Comparison of ENCODE assay signal across 15 cellular contexts in the genomic region with DNA sequence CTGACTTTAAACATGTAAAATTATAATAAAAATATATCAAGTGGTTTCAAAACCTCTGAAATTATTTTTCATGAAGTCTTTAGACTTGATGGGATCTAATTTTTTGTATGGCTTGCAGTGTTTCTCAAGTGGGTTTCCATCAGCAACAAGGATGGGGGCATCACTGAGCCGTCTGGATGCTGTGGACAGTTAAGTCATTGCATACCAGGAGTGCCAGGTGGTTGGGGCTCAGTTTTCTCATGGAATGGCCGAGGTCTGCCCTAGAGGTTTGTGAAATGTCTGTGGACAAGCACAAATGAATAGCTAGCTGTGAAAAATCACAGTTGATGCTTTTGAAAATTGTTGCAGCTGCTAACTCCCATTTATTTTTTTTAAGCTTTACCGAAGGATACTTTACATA. TPM values are rescaled to one million over a fixed set of nuclear protein-coding genes. Genes with fewer than 3 reads are reported as not detected.
DNase-seq lines count a peak whose midpoint lies in the region; ATAC-seq, FAIRE-seq and TF ChIP-seq lines count a peak whose summit lies in the region.
"Had no signal": no experiment of that assay in that cellular context is flagged by ENCODE, and none has a peak within 500 bp of the region (broad histone marks: within the 10 kb centered on the region; RNA-seq: fewer than 3 reads in every experiment).

No MANE protein-coding gene starts in this region.

- intact Hi-C loops in endothelial cell of umbilical vein (cut with micrococcal nuclease) = no loop called here
- intact Hi-C loops in mucosa of descending colon (cut with DNase I, micrococcal nuclease) = no loop called here
- intact Hi-C loops in kidney (cut with DNase I) = no loop called here

- no peaks in the 10 kb centered on the region for H4K20me1 ChIP-seq in OCI-LY1 (ENCODE audit: insufficient read depth, low read length)
- H4K20me1 ChIP-seq in endothelial cell of umbilical vein (replicated peaks; ENCODE audit: control insufficient read depth, extremely low read depth, insufficient read depth, low read length) = no peaks in the 10 kb centered on the region

- TF ChIP-seq CTCF in OCI-LY1 (IDR thresholded peaks at IDR 0.05; ENCODE audit: low read length) = no peak
- no peak for TF ChIP-seq CTCF in endothelial cell of umbilical vein (IDR thresholded peaks at IDR 0.05; ENCODE audit: extremely low read depth in 1 of 2, insufficient read depth in 1 of 2, low read depth in 1 of 2, low read length in 2 of 2)
- no peak for TF ChIP-seq CTCF in mucosa of descending colon (IDR thresholded peaks at IDR 0.05)
- TF ChIP-seq CTCF in kidney (IDR thresholded peaks at IDR 0.05; ENCODE audit: borderline replicate concordance, extremely low read depth, insufficient read depth) = no peak

- DNase-seq in NCI-H510A treated with DMSO at 0.1 percent for 48 hours (lab: John Stamatoyannopoulos, UW) = peak; percentile 2
- DNase-seq in NCI-H510A (lab: John Stamatoyannopoulos, UW) = no peak
- no peak for DNase-seq in endothelial cell of umbilical vein (ENCODE audit: low read depth, low spot score)
- peak; percentile 31 for DNase-seq in superior temporal gyrus (ENCODE audit: extremely low spot score)
- no peak for DNase-seq in mucosa of descending colon
- DNase-seq in hypothalamus (lab: John Stamatoyannopoulos, UW) = no peak
- DNase-seq in kidney = no peak
- DNase-seq: activated naive CD8-positive, alpha-beta T cell treated with anti-CD3 and anti-CD28 coated beads, Interleukin-2, amount 50 U/mL, for 24 hours; effector CD4-positive, alpha-beta T cell; immature natural killer cell; naive B cell; NCI-H1092 treated with DMSO at 0.1 percent for 48 hours had no signal

- H3K4me2 ChIP-seq in OCI-LY1 (ENCODE audit: low read length) (peak overlapping the region; percentile 99), endothelial cell of umbilical vein (ENCODE audit: insufficient read depth, low read length) (no peak overlapping the region)

- H3K27ac ChIP-seq in OCI-LY1 (ENCODE audit: low read depth, low read length, poor library complexity, severe bottlenecking) (peak overlapping the region; percentile 80), endothelial cell of umbilical vein (ENCODE audit: insufficient read depth, low read depth, low read length) (no peak overlapping the region), kidney (ENCODE audit: low read depth in 2 of 2, low read length in 2 of 2) (no peak overlapping the region)

- peak overlapping the region; percentile 98 for H3K4me3 ChIP-seq in OCI-LY1 (ENCODE audit: low read depth, low read length, poor library complexity, severe bottlenecking)
- no peak overlapping the region for H3K4me3 ChIP-seq in endothelial cell of umbilical vein (replicated peaks in 1 of 3; ENCODE audit: insufficient read depth in 1 of 3, low read depth in 1 of 3, low read length in 3 of 3)
- no peak overlapping the region for H3K4me3 ChIP-seq in mucosa of descending colon
- no peak overlapping the region for H3K4me3 ChIP-seq in kidney (ENCODE audit: low read length in 2 of 2)

- no peak overlapping the region for H2AFZ ChIP-seq in OCI-LY1 (ENCODE audit: low read length)
- H2AFZ ChIP-seq in endothelial cell of umbilical vein (ENCODE audit: low read depth, low read length) = no peak overlapping the region

- H3K79me2 ChIP-seq in OCI-LY1 (ENCODE audit: insufficient read depth, low read length) (peaks cover 23% of the 10 kb centered on the region), endothelial cell of umbilical vein (ENCODE audit: control insufficient read depth, insufficient read depth, low read length) (peaks cover 25% of the 10 kb centered on the region)

- dilution Hi-C loops in endothelial cell of umbilical vein (cut with MboI; ENCODE audit: extremely low pct_ligation_motif_present, low sequenced_read_pairs) = no loop called here

- no peak for ATAC-seq in mucosa of descending colon
- ATAC-seq: activated naive CD8-positive, alpha-beta T cell treated with anti-CD3 and anti-CD28 coated beads, Interleukin-2, amount 50 U/mL, for 24 hours; Right ventricle myocardium inferior had no signal

- BruUV-seq in endothelial cell of umbilical vein (replicated peaks; lab: Mats Ljungman, UMichigan) = TSS peak; percentile 24

- CTCF ChIA-PET in endothelial cell of umbilical vein (lab: Charles Lee) = interaction anchor here (1.2 kb wide), 1 partner anchor 9 kb away, joined by 3 read pairs; no protein-coding TSS in a partner anchor

- TF ChIP-seq POLR2A in endothelial cell of umbilical vein (IDR thresholded peaks at IDR 0.05; ENCODE audit: low read depth, low read length) = no peak

- H3K36me3 ChIP-seq in OCI-LY1 (ENCODE audit: insufficient read depth, low read length) (peaks cover 23% of the 10 kb centered on the region), endothelial cell of umbilical vein (ENCODE audit: control insufficient read depth in 2 of 2, extremely low read depth in 1 of 2, insufficient read depth in 2 of 2, low read length in 2 of 2) (no peaks in the 10 kb centered on the region), mucosa of descending colon (ENCODE audit: low read depth) (no peaks in the 10 kb centered on the region), kidney (ENCODE audit: control insufficient read depth in 1 of 2, insufficient read depth in 2 of 2, low read length in 2 of 2) (no peaks in the 10 kb centered on the region)

- H3K9me3 ChIP-seq in OCI-LY1 (ENCODE audit: low read length) (no peaks in the 10 kb centered on the region), endothelial cell of umbilical vein (replicated peaks; ENCODE audit: control insufficient read depth, insufficient read depth, low read length) (no peaks in the 10 kb centered on the region), mucosa of descending colon (no peaks in the 10 kb centered on the region), kidney (ENCODE audit: control insufficient read depth in 1 of 2, low read length in 2 of 2) (no peaks in the 10 kb centered on the region)

- H3K4me1 ChIP-seq in OCI-LY1 (ENCODE audit: insufficient read depth, low read length, severe bottlenecking) = peaks cover 42% of the 10 kb centered on the region
- peaks cover 9% of the 10 kb centered on the region for H3K4me1 ChIP-seq in endothelial cell of umbilical vein (ENCODE audit: control insufficient read depth, extremely low read depth, insufficient read depth, low read length)
- peaks cover 6% of the 10 kb centered on the region for H3K4me1 ChIP-seq in mucosa of descending colon (ENCODE audit: low read depth)
- peaks cover 0 to 4% of the 10 kb centered on the region in 2 donors for H3K4me1 ChIP-seq in kidney (ENCODE audit: control insufficient read depth in 1 of 2, insufficient read depth in 1 of 2, low read depth in 1 of 2, low read length in 2 of 2)

- no peaks in the 10 kb centered on the region for H3K9me1 ChIP-seq in endothelial cell of umbilical vein (replicated peaks; ENCODE audit: control insufficient read depth, extremely low read depth, insufficient read depth, low read length)

- H3K9ac ChIP-seq in OCI-LY1 (ENCODE audit: low read length) (peak overlapping the region; percentile 99), endothelial cell of umbilical vein (replicated peaks; ENCODE audit: extremely low read depth, insufficient read depth, low read length) (no peak overlapping the region), kidney (ENCODE audit: low read length in 2 of 2) (no peak overlapping the region)

- POLR2A ChIA-PET in endothelial cell of umbilical vein (lab: Charles Lee) = interaction anchor here (0.7 kb wide), 1 partner anchor 494 kb away, joined by 3 read pairs; no protein-coding TSS in a partner anchor

- no peaks in the 10 kb centered on the region for H3F3A ChIP-seq in OCI-LY1 (ENCODE audit: insufficient read depth, low read length)

- peak; percentile 42 for FAIRE-seq in endothelial cell of umbilical vein (lab: Jason Lieb, UNC)
- FAIRE-seq in kidney (lab: Jason Lieb, UNC) = no peak
- FAIRE-seq: A204.1 had no signal

- H3K27me3 ChIP-seq in OCI-LY1 (ENCODE audit: insufficient read depth, low read length) (peaks cover 8% of the 10 kb centered on the region; the same call in 1 of the 2 replicates), endothelial cell of umbilical vein (ENCODE audit: control insufficient read depth in 2 of 2, insufficient read depth in 2 of 2, low read length in 2 of 2) (peaks cover 11 to 13% of the 10 kb centered on the region in 2 experiments)

- no peaks in the 10 kb centered on the region for H3K9me2 ChIP-seq in OCI-LY1 (ENCODE audit: low read depth, low read length)

TF ChIP-seq in endothelial cell of umbilical vein, 7 proteins besides CTCF, POLR2A, EP300 and RAD21 (continues in another document):
- TF ChIP-seq MYC (IDR thresholded peaks at IDR 0.05; ENCODE audit: low read depth, low read length) = no peak
- no peak for TF ChIP-seq FOS (IDR thresholded peaks at IDR 0.05; ENCODE audit: borderline replicate concordance, insufficient read depth, low read length)
- no peak for TF ChIP-seq GATA2 (IDR thresholded peaks at IDR 0.05; ENCODE audit: insufficient read depth, insufficient read length, low read depth, low read length)
- no peak for TF ChIP-seq EZH2 (IDR thresholded peaks at IDR 0.05; ENCODE audit: borderline replicate concordance, low read depth, low read length, severe bottlenecking)
- TF ChIP-seq POLR2AphosphoS5 (IDR thresholded peaks at IDR 0.05; ENCODE audit: insufficient read depth, low read depth, low read length) = no peak

RNA-seq across cellular contexts. Expression of gene PRELID3A, which starts 1.7 kb away (rescaled TPM):
- total RNA-seq in endothelial cell of umbilical vein (8.6 and 10.7 TPM in 2 replicates), mucosa of descending colon (1 to 10 TPM; 2.8 to 8.0 (median 2.9) TPM), kidney (2.7 TPM)
- polyA plus RNA-seq in endothelial cell of umbilical vein (4.3 and 5.1 TPM in 2 replicates), kidney (ENCODE audit: insufficient read depth, low read depth, low replicate concordance) (0.80 TPM)
- 6.7 and 7.2 TPM in 2 replicates for polyA plus RNA-seq in endothelial cell of umbilical vein (2011; cell fraction: cytosol; rRNA removed)
- polyA plus RNA-seq in endothelial cell of umbilical vein (2011; cell fraction: nucleus; rRNA removed) = 26.0 and 32.8 TPM in 2 replicates
- 4.1 and 6.9 TPM in 2 replicates for polyA plus RNA-seq in endothelial cell of umbilical vein (2012)
- 1.0 and 3.9 TPM in 2 replicates for polyA minus RNA-seq in endothelial cell of umbilical vein
- 1.9 TPM for polyA minus RNA-seq in endothelial cell of umbilical vein (2011; cell fraction: cytosol; rRNA and poly(A)+ RNA removed)
- 4.2 and 5.0 TPM in 2 replicates for polyA minus RNA-seq in endothelial cell of umbilical vein (2011; cell fraction: nucleus; rRNA and poly(A)+ RNA removed)
- polyA plus RNA-seq: immature natural killer cell had no signal

RNA-seq across cellular contexts. Expression of gene AFG3L2, which starts 32.4 kb away (rescaled TPM):
- total RNA-seq in endothelial cell of umbilical vein (40.6 and 42.4 TPM in 2 replicates), mucosa of descending colon (100 to 1,000 TPM in 1 of 3 donors, 10 to 100 TPM in 2; 68.5 to 104 (median 93.1) TPM), kidney (55.9 TPM)
- polyA plus RNA-seq in endothelial cell of umbilical vein (15.5 and 19.3 TPM in 2 replicates), kidney (ENCODE audit: insufficient read depth, low read depth, low replicate concordance) (62.7 TPM)
- 25.8 and 29.6 TPM in 2 replicates for polyA plus RNA-seq in endothelial cell of umbilical vein (2011; cell fraction: cytosol; rRNA removed)
- 25.6 and 35.2 TPM in 2 replicates for polyA plus RNA-seq in endothelial cell of umbilical vein (2011; cell fraction: nucleus; rRNA removed)
- polyA plus RNA-seq in endothelial cell of umbilical vein (2012) = 31.8 and 43.8 TPM in 2 replicates
- polyA minus RNA-seq in endothelial cell of umbilical vein = 19.1 and 25.4 TPM in 2 replicates
- polyA minus RNA-seq in endothelial cell of umbilical vein (2011; cell fraction: cytosol; rRNA and poly(A)+ RNA removed) = 44.7 TPM
- polyA minus RNA-seq in endothelial cell of umbilical vein (2011; cell fraction: nucleus; rRNA and poly(A)+ RNA removed) = 20.2 and 25.4 TPM in 2 replicates

Comparison
In these comparisons a context has a peak if more than half of its experiments do, and no peak if none do; other contexts are left out.
1. DNase-seq: peak in NCI-H510A treated with DMSO at 0.1 percent for 48 hours (single experiment) and superior temporal gyrus (single experiment); none in NCI-H510A (single experiment), endothelial cell of umbilical vein (single experiment), mucosa of descending colon (0 of 3), hypothalamus (0 of 51) and kidney (single experiment).